ENCODE assay signal across 11 cellular contexts in genomic region chr1:90614872-90615271, GRCh38.
DNase-seq lines count a peak whose midpoint lies in the region; ATAC-seq, FAIRE-seq and TF ChIP-seq lines count a peak whose summit lies in the region.
"Had no signal": no experiment of that assay in that cellular context is flagged by ENCODE, and none has a peak within 500 bp of the region (broad histone marks: within the 10 kb centered on the region; RNA-seq: fewer than 3 reads in every experiment).

No MANE protein-coding gene starts in this region.

- H3K27ac ChIP-seq in HepG2 (ENCODE audit: extremely low read length, insufficient read depth, low read length): no peak overlapping the region
- no peak overlapping the region for H3K27ac ChIP-seq in right lobe of liver
- H3K27ac ChIP-seq in PC-9: no peak overlapping the region
- H3K27ac ChIP-seq: tibial nerve had no signal

- CTCF ChIA-PET in HepG2 (lab: Yijun Ruan, JAX; ENCODE audit: low intra/inter-chr PET ratio, low total read pairs): no interaction called here
- CTCF ChIA-PET in PC-9 (lab: Charles Lee): no interaction called here

- H3K9me2 ChIP-seq in PC-9 (ENCODE audit: insufficient read depth): no peaks in the 10 kb centered on the region; the same call in 1 of the 2 replicates

- POLR2A ChIA-PET in HepG2 (lab: Yijun Ruan, JAX): no interaction called here
- POLR2A ChIA-PET in PC-9 (lab: Charles Lee; ENCODE audit: unreplicated experiment): no interaction called here

- no peaks in the 10 kb centered on the region for H3F3A ChIP-seq in PC-9 (ENCODE audit: insufficient read depth, low read depth)

- H3K9me3 ChIP-seq in HepG2 (ENCODE audit: low read length) (no peaks in the 10 kb centered on the region), right lobe of liver (no peaks in the 10 kb centered on the region), PC-9 (ENCODE audit: insufficient read depth, low read depth) (no peaks in the 10 kb centered on the region)
- H3K9me3 ChIP-seq: tibial nerve had no signal

- H3K79me2 ChIP-seq in HepG2 (ENCODE audit: insufficient read depth, low read length) (no peaks in the 10 kb centered on the region), PC-9 (ENCODE audit: low read depth) (no peaks in the 10 kb centered on the region)

- DNase-seq in HepG2 (ENCODE audit: low spot score): no peak
- no peak for DNase-seq in right lobe of liver
- no peak for DNase-seq in PC-9
- DNase-seq in fibroblast of pulmonary artery (ENCODE audit: low read depth): no peak
- DNase-seq in cortex of kidney (lab: John Stamatoyannopoulos, UW): no peak
- no peak for DNase-seq in AML-193 (lab: John Stamatoyannopoulos, UW)
- no peak for DNase-seq in CD1c-positive myeloid dendritic cell (ENCODE audit: extremely low spot score)
- DNase-seq: posterior cingulate gyrus had no signal

- H2AFZ ChIP-seq in HepG2 (ENCODE audit: low read length) (no peak overlapping the region), PC-9 (no peak overlapping the region)

- peaks cover 0 to 1% of the 10 kb centered on the region in 2 experiments; a peak in 1 of 5 replicates for H3K27me3 ChIP-seq in HepG2 (ENCODE audit: control insufficient read depth in 1 of 2, insufficient read depth in 2 of 2, low read length in 2 of 2)
- no peaks in the 10 kb centered on the region for H3K27me3 ChIP-seq in right lobe of liver
- H3K27me3 ChIP-seq in PC-9 (ENCODE audit: insufficient read depth, low read depth): no peaks in the 10 kb centered on the region
- H3K27me3 ChIP-seq: tibial nerve had no signal

- no peak for TF ChIP-seq EP300 in HepG2 (IDR thresholded peaks at IDR 0.05; ENCODE audit: low read depth in 2 of 2, low read length in 2 of 2)
- TF ChIP-seq EP300 in HepG2 (CRISPR knock-in tag; IDR thresholded peaks at IDR 0.05; ENCODE audit: borderline replicate concordance): no peak

- H3K36me3 ChIP-seq in HepG2 (replicated peaks in 1 of 2; ENCODE audit: control insufficient read depth in 1 of 2, insufficient read depth in 2 of 2, low read length in 2 of 2) (no peaks in the 10 kb centered on the region), right lobe of liver (no peaks in the 10 kb centered on the region), PC-9 (ENCODE audit: low read depth) (no peaks in the 10 kb centered on the region)
- H3K36me3 ChIP-seq: tibial nerve had no signal

- H3K4me1 ChIP-seq in HepG2 (ENCODE audit: insufficient read depth, low read length) (no peaks in the 10 kb centered on the region), right lobe of liver (no peaks in the 10 kb centered on the region), PC-9 (replicated peaks; ENCODE audit: insufficient read depth) (0 out of 2 replicates have a peak, but pooled peaks cover 3% of the 10 kb centered on the region)
- H3K4me1 ChIP-seq: tibial nerve had no signal

- intact Hi-C loops in HepG2 (cut with micrococcal nuclease; ENCODE audit: unreplicated experiment) (no loop called here), right lobe of liver (cut with DNase I) (no loop called here), PC-9 (cut with micrococcal nuclease; ENCODE audit: unreplicated experiment) (no loop called here)

- H3K4me3 ChIP-seq in HepG2 (replicated peaks in 1 of 3; ENCODE audit: insufficient read depth in 1 of 3, low read depth in 2 of 3, low read length in 3 of 3): no peak overlapping the region
- H3K4me3 ChIP-seq in right lobe of liver: no peak overlapping the region
- no peak overlapping the region for H3K4me3 ChIP-seq in PC-9
- no peak overlapping the region for H3K4me3 ChIP-seq in fibroblast of pulmonary artery (replicated peaks; ENCODE audit: low read depth, low read length)
- H3K4me3 ChIP-seq: tibial nerve had no signal

- in situ Hi-C loops in HepG2 (cut with HindIII; ENCODE audit: extremely low pct_ligation_motif_present, low pct_unique_long_range_greater_than_20kb): no loop called here

- no peak for FAIRE-seq in HepG2 (lab: Jason Lieb, UNC)
- FAIRE-seq: GM12891 had no signal

- no peak for TF ChIP-seq RAD21 in HepG2 (CRISPR knock-in tag; IDR thresholded peaks at IDR 0.05)

- 9% methylated on average over 1 of the region's 1 CpG for WGBS in HepG2 (ENCODE audit: low lambda C conversion rate)
- WGBS in right lobe of liver (ENCODE audit: insufficient coverage, low coverage, low lambda C conversion rate, missing lambda C conversion rate): 100% methylated on average over 1 of the region's 1 CpG

- ATAC-seq in HepG2 (peak; percentile 77), right lobe of liver (no peak), HG02970 (IDR thresholded peaks at IDR 0.05; ENCODE audit: low FRiP score, unreplicated experiment) (no peak)

- BruUV-seq in HepG2 (replicated peaks; lab: Mats Ljungman, UMichigan) (no TSS peak), PC-9 (replicated peaks; lab: Mats Ljungman, UMichigan) (no TSS peak)

- H3K9ac ChIP-seq in HepG2 (ENCODE audit: insufficient read depth, low read depth, low read length): no peak overlapping the region

- H4K20me1 ChIP-seq in HepG2 (ENCODE audit: insufficient read depth, low read length) (no peaks in the 10 kb centered on the region), PC-9 (ENCODE audit: insufficient read depth) (no peaks in the 10 kb centered on the region)

- TF ChIP-seq CTCF in HepG2 (CRISPR knock-in tag; IDR thresholded peaks at IDR 0.05) (0 out of 2 replicates have a peak, but pooled peaks have one; percentile 9), right lobe of liver (IDR thresholded peaks at IDR 0.05) (peak in 2 of 4 donors; percentile 18 to 23), PC-9 (conservative IDR thresholded peaks at IDR 0.05) (peak; percentile 61), fibroblast of pulmonary artery (IDR thresholded peaks at IDR 0.05; ENCODE audit: low read length, missing control alignments) (peak; percentile 11)

- H3K4me2 ChIP-seq in HepG2 (ENCODE audit: low read depth, low read length) (no peak overlapping the region), PC-9 (no peak overlapping the region)

- no peak for TF ChIP-seq POLR2A in HepG2 (IDR thresholded peaks at IDR 0.05; ENCODE audit: insufficient read depth in 1 of 2, low read depth in 2 of 2, low read length in 2 of 2)
- TF ChIP-seq POLR2A in right lobe of liver (IDR thresholded peaks at IDR 0.05): no peak

TF ChIP-seq in HepG2, 621 proteins besides CTCF, POLR2A, EP300 and RAD21:
- TF ChIP-seq GATAD2A (CRISPR knock-in tag; IDR thresholded peaks at IDR 0.05) (no peak), STAG1 (CRISPR knock-in tag; IDR thresholded peaks at IDR 0.05) (0 out of 2 replicates have a peak, but pooled peaks have one; percentile 7), CREM (IDR thresholded peaks at IDR 0.05) (no peak), CREM (CRISPR knock-in tag; IDR thresholded peaks at IDR 0.05) (no peak)
